ENCODE assay signal across 9 cellular contexts in genomic region chr7:130926021-130926691, GRCh38.
DNase-seq lines count a peak whose midpoint lies in the region; ATAC-seq and TF ChIP-seq lines count a peak whose summit lies in the region.
"Had no signal": no experiment of that assay in that cellular context is flagged by ENCODE, and none has a peak within 500 bp of the region (broad histone marks: within the 10 kb centered on the region; RNA-seq: fewer than 3 reads in every experiment).

No MANE protein-coding gene starts in this region.

- H3K4me3 ChIP-seq in upper lobe of left lung (no peak overlapping the region), heart right ventricle (no peak overlapping the region)
- H3K4me3 ChIP-seq: right atrium auricular region had no signal

- CTCF ChIA-PET in activated naive CD4-positive, alpha-beta T cell treated with anti-CD3 and anti-CD28 coated beads for 36 hours (lab: Charles Lee), result interaction anchor here (1.0 to 1.2 kb wide), 2 partner anchors 13 to 30 kb away, joined by 3 to 5 read pairs; no protein-coding TSS in a partner anchor

- H3K36me3 Mint-ChIP-seq in activated naive CD4-positive, alpha-beta T cell treated with anti-CD3 and anti-CD28 coated beads for 36 hours (ENCODE audit: low read depth), result peaks cover 65% of the 10 kb centered on the region

- peak overlapping the region; percentile 100 for H3K27ac ChIP-seq in epithelial cell of prostate
- peak overlapping the region; percentile 39 to 67 (median 62) for H3K27ac ChIP-seq in upper lobe of left lung
- H3K27ac ChIP-seq in heart right ventricle, result peak overlapping the region in 3 of 10 donors; percentile 8 to 85 (median 85)

- TF ChIP-seq CTCF in upper lobe of left lung (IDR thresholded peaks at IDR 0.05), result no peak
- no peak for TF ChIP-seq CTCF in heart right ventricle (IDR thresholded peaks at IDR 0.05)

- TF ChIP-seq EP300 in upper lobe of left lung (IDR thresholded peaks at IDR 0.05), result no peak

- peak; percentile 61 for DNase-seq in activated naive CD4-positive, alpha-beta T cell treated with anti-CD3 and anti-CD28 coated beads for 36 hours
- no peak for DNase-seq in activated naive CD4-positive, alpha-beta T cell (lab: John Stamatoyannopoulos, UW)
- DNase-seq in T-helper 9 cell (peak; percentile 44), epithelial cell of prostate (ENCODE audit: low read depth, low spot score) (no peak), upper lobe of left lung (no peak), heart right ventricle (no peak)

- H3K27ac Mint-ChIP-seq in activated naive CD4-positive, alpha-beta T cell treated with anti-CD3 and anti-CD28 coated beads for 36 hours, result peak overlapping the region; percentile 94

- intact Hi-C loops in activated naive CD4-positive, alpha-beta T cell treated with anti-CD3 and anti-CD28 coated beads for 36 hours (cut with micrococcal nuclease), result loop anchor here (1.0 kb wide), 2 partner anchors 8 to 13 kb away; no protein-coding TSS in a partner anchor
- intact Hi-C loops in heart right ventricle (cut with DNase I), result no loop called here

- H3K9me3 ChIP-seq in upper lobe of left lung (no peaks in the 10 kb centered on the region), heart right ventricle (no peaks in the 10 kb centered on the region)
- H3K9me3 ChIP-seq: right atrium auricular region had no signal

- no peak overlapping the region for H3K4me3 Mint-ChIP-seq in activated naive CD4-positive, alpha-beta T cell treated with anti-CD3 and anti-CD28 coated beads for 36 hours

- H3K4me1 ChIP-seq in upper lobe of left lung (peaks cover 64 to 73% (median 65%) of the 10 kb centered on the region in 4 donors), heart right ventricle (peaks cover 0 to 92% (median 57%) of the 10 kb centered on the region in 9 donors)

- no peak for TF ChIP-seq POLR2A in upper lobe of left lung (IDR thresholded peaks at IDR 0.05)

- H3K27me3 ChIP-seq in upper lobe of left lung, result no peaks in the 10 kb centered on the region
- no peaks in the 10 kb centered on the region for H3K27me3 ChIP-seq in heart right ventricle
- H3K27me3 ChIP-seq: right atrium auricular region had no signal

- 70 to 77% methylated on average over 15 to 16 of the region's 16 CpGs for WGBS in upper lobe of left lung, 2 donors
- 88 to 89% methylated on average over 16 of the region's 16 CpGs for WGBS in heart right ventricle, 2 donors

- ATAC-seq in upper lobe of left lung (ENCODE audit: low FRiP score in 2 of 2), result peak; percentile 38 to 54
- no peak for ATAC-seq in GM21526 (IDR thresholded peaks at IDR 0.05; ENCODE audit: low FRiP score, unreplicated experiment)
- no peak for ATAC-seq in heart right ventricle
- no peak for ATAC-seq in HG03432 (IDR thresholded peaks at IDR 0.05; ENCODE audit: unreplicated experiment)

- no peaks in the 10 kb centered on the region for H3K27me3 Mint-ChIP-seq in activated naive CD4-positive, alpha-beta T cell treated with anti-CD3 and anti-CD28 coated beads for 36 hours (ENCODE audit: low read depth)

- H3K4me1 Mint-ChIP-seq in activated naive CD4-positive, alpha-beta T cell treated with anti-CD3 and anti-CD28 coated beads for 36 hours (ENCODE audit: low read depth), result peaks cover 93% of the 10 kb centered on the region

- H3K36me3 ChIP-seq in upper lobe of left lung, result peaks cover 0 to 10% (median 3%) of the 10 kb centered on the region in 4 donors
- peaks cover 0 to 36% (median 0%) of the 10 kb centered on the region in 9 donors for H3K36me3 ChIP-seq in heart right ventricle
- H3K36me3 ChIP-seq: right atrium auricular region had no signal

- H3K9me3 Mint-ChIP-seq in activated naive CD4-positive, alpha-beta T cell treated with anti-CD3 and anti-CD28 coated beads for 36 hours, result no peaks in the 10 kb centered on the region

Comparison
In these comparisons a context has a peak if more than half of its experiments do, and no peak if none do; other contexts are left out.
1. DNase-seq: peak in activated naive CD4-positive, alpha-beta T cell treated with anti-CD3 and anti-CD28 coated beads for 36 hours (single experiment) and T-helper 9 cell (single experiment); none in activated naive CD4-positive, alpha-beta T cell (0 of 4), epithelial cell of prostate (single experiment), upper lobe of left lung (0 of 2) and heart right ventricle (0 of 2).
2. ATAC-seq: peak in upper lobe of left lung (2 of 2); none in GM21526 (single experiment), heart right ventricle (0 of 8) and HG03432 (single experiment).